26 cellular contexts compared by ENCODE assay signal in genomic region chr6:129630606-129631005, GRCh38.
"Had no signal": no experiment of that assay in that cellular context is flagged by ENCODE, and none has a peak within 500 bp of the region (broad histone marks: within the 10 kb centered on the region; RNA-seq: fewer than 3 reads in every experiment).

No MANE protein-coding gene starts in this region.

- DNase-seq: activated CD4-positive, alpha-beta T cell treated with anti-CD3 and anti-CD28 coated beads, Interleukin-2, amount 10 ng/mL, durations not matched to agents 24 days and 14 days; activated CD4-positive, alpha-beta T cell treated with anti-CD3 and anti-CD28 coated beads, Interleukin-2, amount 50 U/mL, for 4 hours; activated gamma-delta T cell; activated naive CD4-positive, alpha-beta T cell treated with Interleukin-2 at 50 U/mL for 16 hours; activated naive CD8-positive, alpha-beta T cell treated with anti-CD3 and anti-CD28 coated beads, Interleukin-2, amount 10 ng/mL, durations not matched to agents 7 days and 5 days; activated T-cell treated with anti-CD3 and anti-CD28 coated beads, Interleukin-2, amount 50 U/mL, for 24 hours; amygdala; Kasumi-1; MG63; NCI-H1048; NCI-H1105 treated with DMSO at 0.1 percent for 48 hours; NCI-H1436; NCI-H187; NCI-H2029 treated with DMSO at 0.1 percent for 48 hours; NCI-H2107; NCI-H2171; NCI-H510A treated with DMSO at 0.1 percent for 48 hours; NCI-H748 treated with DMSO at 0.1 percent for 48 hours; NK-92 treated with Interleukin-12 subunit alpha and Interleukin-12 subunit beta, amount 100 ng/mL, for 24 hours; Peyer's patch; RPMI8226; SHP77 treated with DMSO at 0.1 percent for 48 hours; SK-N-SH had no signal

- ATAC-seq: activated CD8-positive, alpha-beta T cell treated with anti-CD3 and anti-CD28 coated beads for 36 hours; PC-3 had no signal

- FAIRE-seq: TTC549 had no signal
